9 cellular contexts compared by ENCODE assay signal in genomic region chr13:106493569-106493968, GRCh38. TPM values are rescaled to one million over a fixed set of nuclear protein-coding genes. Genes with fewer than 3 reads are reported as not detected.
A peak's percentile ranks its signal among the peaks of the same experiment; 100 is the strongest.
DNase-seq lines count a peak whose midpoint lies in the region; ATAC-seq and TF ChIP-seq lines count a peak whose summit lies in the region.
"Had no signal": no experiment of that assay in that cellular context is flagged by ENCODE, and none has a peak within 500 bp of the region (broad histone marks: within the 10 kb centered on the region; RNA-seq: fewer than 3 reads in every experiment).

No MANE protein-coding gene starts in this region.

- H3K4me3 ChIP-seq in HL-60 (replicated peaks; ENCODE audit: insufficient read depth, low read length), result peak overlapping the region; percentile 22
- H3K4me3 ChIP-seq in lower lobe of right lung, result no peak overlapping the region
- H3K4me3 ChIP-seq: Peyer's patch had no signal

- intact Hi-C loops in lower lobe of right lung (cut with DNase I), result no loop called here

- H3K27me3 ChIP-seq in HL-60 (ENCODE audit: insufficient read depth, poor library complexity, severe bottlenecking) (no peaks in the 10 kb centered on the region), lower lobe of right lung (ENCODE audit: low read depth) (no peaks in the 10 kb centered on the region)
- H3K27me3 ChIP-seq: Peyer's patch had no signal

- TF ChIP-seq CTCF in GM13977 (IDR thresholded peaks at IDR 0.05; ENCODE audit: extremely low read depth, insufficient read depth, missing control alignments) (no peak), HL-60 (IDR thresholded peaks at IDR 0.05; ENCODE audit: insufficient read depth, low read length) (no peak), lower lobe of right lung (IDR thresholded peaks at IDR 0.05) (no peak)

- H3K36me3 ChIP-seq in lower lobe of right lung, result peaks cover 30% of the 10 kb centered on the region

- DNase-seq in GM13977 (ENCODE audit: low spot score) (peak; percentile 23), HL-60 (ENCODE audit: low read depth in 1 of 2, low spot score in 1 of 2) (peak; percentile 85 to 99), lower lobe of right lung (peak; percentile 60), left lobe of liver (ENCODE audit: low spot score) (no peak), NCI-H524 (lab: John Stamatoyannopoulos, UW) (no peak), occipital lobe (lab: John Stamatoyannopoulos, UW) (no peak)
- DNase-seq in central memory CD4-positive, alpha-beta T cell, result no peak
- DNase-seq: Peyer's patch had no signal

- H3K4me1 ChIP-seq in lower lobe of right lung, result peaks cover 66% of the 10 kb centered on the region

- in situ Hi-C loops in GM13977 (cut with MboI; ENCODE audit: low pct_unique_long_range_greater_than_20kb, low sequenced_read_pairs, unreplicated experiment), result no loop called here

- H3K27ac ChIP-seq in HL-60 (replicated peaks) (peak overlapping the region; percentile 47), lower lobe of right lung (no peak overlapping the region)
- H3K27ac ChIP-seq: Peyer's patch had no signal

- H3K9me3 ChIP-seq in lower lobe of right lung, result no peaks in the 10 kb centered on the region
- H3K9me3 ChIP-seq: Peyer's patch had no signal

- ATAC-seq in GM21528 (IDR thresholded peaks at IDR 0.05; ENCODE audit: low FRiP score, unreplicated experiment), result peak; percentile 92
- ATAC-seq in lower lobe of right lung, result peak; percentile 77 to 81
- ATAC-seq in left lobe of liver, result no peak

RNA-seq across cellular contexts. Expression of gene EFNB2, which starts 41.9 kb away (rescaled TPM):
- total RNA-seq in lower lobe of right lung (47.0 TPM), left lobe of liver (4.3 TPM), occipital lobe (82.8 TPM)

Comparison
In these comparisons a context has a peak if more than half of its experiments do, and no peak if none do; other contexts are left out.
1. DNase-seq: peak in GM13977 (single experiment), HL-60 (2 of 2) and lower lobe of right lung (single experiment); none in central memory CD4-positive, alpha-beta T cell (single experiment), left lobe of liver (single experiment), NCI-H524 (0 of 2) and occipital lobe (single experiment).